15 cellular contexts compared by ENCODE assay signal in the genomic region with DNA sequence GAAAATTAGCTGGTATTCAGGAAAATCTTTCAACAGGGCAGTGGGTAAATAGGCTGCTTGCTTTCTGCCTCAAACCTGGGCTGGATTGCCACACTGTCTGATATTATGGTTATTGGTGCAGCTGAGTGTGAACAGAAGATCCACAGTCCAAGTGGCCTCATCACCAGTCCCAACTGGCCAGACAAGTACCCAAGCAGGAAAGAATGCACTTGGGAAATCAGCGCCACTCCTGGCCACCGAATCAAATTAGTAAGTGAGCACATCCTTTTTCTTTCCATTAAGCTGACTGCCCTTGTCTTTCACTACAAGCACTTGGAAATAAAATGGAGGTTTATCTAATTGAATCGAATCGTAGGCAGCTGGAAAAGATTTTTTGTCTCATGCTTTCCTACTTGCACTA.
DNase-seq lines count a peak whose midpoint lies in the region; ATAC-seq and TF ChIP-seq lines count a peak whose summit lies in the region.
"Had no signal": no experiment of that assay in that cellular context is flagged by ENCODE, and none has a peak within 500 bp of the region (broad histone marks: within the 10 kb centered on the region; RNA-seq: fewer than 3 reads in every experiment).

No MANE protein-coding gene starts in this region.

- H3K27me3 Mint-ChIP-seq in WTC11 (ENCODE audit: low read depth): no peaks in the 10 kb centered on the region; the same call in 1 of the 2 replicates
- H3K27me3 Mint-ChIP-seq: CD8-positive, alpha-beta memory T cell had no signal

- intact Hi-C loops in PC-3 (cut with micrococcal nuclease) (loop anchor here (5.0 to 10.0 kb wide), 2 partner anchors 35 to 423 kb away; no protein-coding TSS in a partner anchor), mucosa of descending colon (cut with DNase I, micrococcal nuclease) (no loop called here), breast epithelium (cut with DNase I; ENCODE audit: low total_unique reads) (no loop called here)

- DNase-seq in NCI-H1930 (lab: John Stamatoyannopoulos, UW) (peak; percentile 69 to 78), PC-3 (no peak), WTC11 (ENCODE audit: low spot score) (no peak), mucosa of descending colon (no peak), breast epithelium (ENCODE audit: low spot score in 2 of 2) (no peak), NCI-H510A treated with DMSO at 0.1 percent for 48 hours (lab: John Stamatoyannopoulos, UW) (no peak)
- DNase-seq: Caco-2; CD8-positive, alpha-beta memory T cell; DND-41; GDM1 had no signal

- 0 out of 2 replicates have a peak overlapping the region, but pooled peaks have one; percentile 15 for H3K4me2 ChIP-seq in PC-3 (ENCODE audit: low read length)
- H3K4me2 ChIP-seq: A549 had no signal

- H3K27ac ChIP-seq in PC-3 (ENCODE audit: low read length): no peak overlapping the region
- no peak overlapping the region for H3K27ac ChIP-seq in breast epithelium
- H3K27ac ChIP-seq: A549, HL-60 had no signal

- no peaks in the 10 kb centered on the region for H4K20me1 ChIP-seq in PC-3 (ENCODE audit: low read length)

- CTCF ChIA-PET in PC-3 (lab: Charles Lee): no interaction called here
- CTCF ChIA-PET in WTC11 (lab: Charles Lee): interaction anchor here (0.8 to 1.1 kb wide), 2 partner anchors 584 to 965 kb away, joined by 3 read pairs; a partner anchor contains a TSS

- H3K4me3 Mint-ChIP-seq in WTC11: no peak overlapping the region
- H3K4me3 Mint-ChIP-seq: CD14-positive monocyte; CD8-positive, alpha-beta memory T cell had no signal

- no TSS peak for BruUV-seq in PC-3 (replicated peaks; lab: Mats Ljungman, UMichigan)

- no peak for ATAC-seq in PC-3
- peak; percentile 34; the same call in 1 of the 2 replicates for ATAC-seq in WTC11
- no peak for ATAC-seq in mucosa of descending colon
- no peak for ATAC-seq in HG03469 (IDR thresholded peaks at IDR 0.05; ENCODE audit: unreplicated experiment)
- ATAC-seq: A549 had no signal

- no peaks in the 10 kb centered on the region for H3K79me2 ChIP-seq in PC-3 (ENCODE audit: low read length)

- H3K27me3 ChIP-seq in PC-3 (ENCODE audit: low read length) (no peaks in the 10 kb centered on the region), breast epithelium (no peaks in the 10 kb centered on the region)

- TF ChIP-seq POLR2A in breast epithelium (IDR thresholded peaks at IDR 0.05): no peak

- no peaks in the 10 kb centered on the region for H3K9me3 Mint-ChIP-seq in WTC11

- H3K36me3 Mint-ChIP-seq in WTC11: no peaks in the 10 kb centered on the region
- H3K36me3 Mint-ChIP-seq: CD14-positive monocyte; CD8-positive, alpha-beta memory T cell had no signal

- H3K27ac Mint-ChIP-seq in WTC11: no peak overlapping the region
- H3K27ac Mint-ChIP-seq: CD8-positive, alpha-beta memory T cell had no signal

- H3K36me3 ChIP-seq in PC-3 (ENCODE audit: low read depth, low read length) (no peaks in the 10 kb centered on the region), mucosa of descending colon (ENCODE audit: low read depth) (no peaks in the 10 kb centered on the region), breast epithelium (no peaks in the 10 kb centered on the region)
- H3K36me3 ChIP-seq: HAP-1 had no signal

- no peaks in the 10 kb centered on the region for H3K4me1 Mint-ChIP-seq in WTC11
- H3K4me1 Mint-ChIP-seq: CD14-positive monocyte; CD8-positive, alpha-beta memory T cell had no signal

- TF ChIP-seq CTCF in PC-3 (conservative IDR thresholded peaks at IDR 0.05; ENCODE audit: low read depth, low read length) (no peak), WTC11 (IDR thresholded peaks at IDR 0.05) (no peak), mucosa of descending colon (IDR thresholded peaks at IDR 0.05) (no peak), breast epithelium (IDR thresholded peaks at IDR 0.05) (no peak)

- no peaks in the 10 kb centered on the region for H3K9me3 ChIP-seq in PC-3 (ENCODE audit: low read length)
- no peaks in the 10 kb centered on the region for H3K9me3 ChIP-seq in mucosa of descending colon
- H3K9me3 ChIP-seq in breast epithelium: no peaks in the 10 kb centered on the region
- H3K9me3 ChIP-seq: A549, Caco-2, HAP-1 had no signal

- H3K4me3 ChIP-seq in PC-3 (ENCODE audit: low read length) (no peak overlapping the region), mucosa of descending colon (no peak overlapping the region), breast epithelium (no peak overlapping the region)
- H3K4me3 ChIP-seq: A549, HAP-1 had no signal

- no peaks in the 10 kb centered on the region for H3K9me2 ChIP-seq in PC-3 (replicated peaks; ENCODE audit: low read length)

- no peak overlapping the region for H3K9ac ChIP-seq in PC-3 (ENCODE audit: low read length)

- H2AFZ ChIP-seq in PC-3 (ENCODE audit: low read length): no peak overlapping the region

- no peaks in the 10 kb centered on the region for H3F3A ChIP-seq in PC-3 (ENCODE audit: low read length, unreplicated experiment)

- H3K4me1 ChIP-seq in PC-3 (ENCODE audit: insufficient read depth, low read length) (peaks cover 34% of the 10 kb centered on the region), mucosa of descending colon (ENCODE audit: low read depth) (no peaks in the 10 kb centered on the region), breast epithelium (no peaks in the 10 kb centered on the region)
- H3K4me1 ChIP-seq: A549, Caco-2 had no signal

- POLR2A ChIA-PET in PC-3 (lab: Charles Lee; ENCODE audit: unreplicated experiment): interaction anchor here (0.7 kb wide), 1 partner anchor 323 kb away, joined by 12 read pairs; no protein-coding TSS in a partner anchor
- POLR2A ChIA-PET in WTC11 (lab: Charles Lee): no interaction called here

TF ChIP-seq in WTC11, 78 proteins besides CTCF, POLR2A, EP300 and RAD21 (continues in another document):
- no peak for TF ChIP-seq SOX15 (CRISPR knock-in tag; IDR thresholded peaks at IDR 0.05)
- TF ChIP-seq, protein P1, sequence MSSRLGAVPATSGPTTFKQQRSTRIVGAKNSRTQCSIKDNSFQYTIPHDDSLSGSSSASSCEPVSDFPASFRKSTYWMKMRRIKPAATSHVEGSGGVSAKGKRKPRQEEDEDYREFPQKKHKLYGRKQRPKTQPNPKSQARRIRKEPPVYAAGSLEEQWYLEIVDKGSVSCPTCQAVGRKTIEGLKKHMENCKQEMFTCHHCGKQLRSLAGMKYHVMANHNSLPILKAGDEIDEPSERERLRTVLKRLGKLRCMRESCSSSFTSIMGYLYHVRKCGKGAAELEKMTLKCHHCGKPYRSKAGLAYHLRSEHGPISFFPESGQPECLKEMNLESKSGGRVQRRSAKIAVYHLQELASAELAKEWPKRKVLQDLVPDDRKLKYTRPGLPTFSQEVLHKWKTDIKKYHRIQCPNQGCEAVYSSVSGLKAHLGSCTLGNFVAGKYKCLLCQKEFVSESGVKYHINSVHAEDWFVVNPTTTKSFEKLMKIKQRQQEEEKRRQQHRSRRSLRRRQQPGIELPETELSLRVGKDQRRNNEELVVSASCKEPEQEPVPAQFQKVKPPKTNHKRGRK (CRISPR knock-in tag; IDR thresholded peaks at IDR 0.05; ENCODE audit: borderline replicate concordance): no peak
- TF ChIP-seq, protein P2, sequence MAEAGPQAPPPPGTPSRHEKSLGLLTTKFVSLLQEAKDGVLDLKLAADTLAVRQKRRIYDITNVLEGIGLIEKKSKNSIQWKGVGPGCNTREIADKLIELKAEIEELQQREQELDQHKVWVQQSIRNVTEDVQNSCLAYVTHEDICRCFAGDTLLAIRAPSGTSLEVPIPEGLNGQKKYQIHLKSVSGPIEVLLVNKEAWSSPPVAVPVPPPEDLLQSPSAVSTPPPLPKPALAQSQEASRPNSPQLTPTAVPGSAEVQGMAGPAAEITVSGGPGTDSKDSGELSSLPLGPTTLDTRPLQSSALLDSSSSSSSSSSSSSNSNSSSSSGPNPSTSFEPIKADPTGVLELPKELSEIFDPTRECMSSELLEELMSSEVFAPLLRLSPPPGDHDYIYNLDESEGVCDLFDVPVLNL (CRISPR knock-in tag; IDR thresholded peaks at IDR 0.05; ENCODE audit: borderline replicate concordance, low read depth): no peak
- TF ChIP-seq, protein P3, sequence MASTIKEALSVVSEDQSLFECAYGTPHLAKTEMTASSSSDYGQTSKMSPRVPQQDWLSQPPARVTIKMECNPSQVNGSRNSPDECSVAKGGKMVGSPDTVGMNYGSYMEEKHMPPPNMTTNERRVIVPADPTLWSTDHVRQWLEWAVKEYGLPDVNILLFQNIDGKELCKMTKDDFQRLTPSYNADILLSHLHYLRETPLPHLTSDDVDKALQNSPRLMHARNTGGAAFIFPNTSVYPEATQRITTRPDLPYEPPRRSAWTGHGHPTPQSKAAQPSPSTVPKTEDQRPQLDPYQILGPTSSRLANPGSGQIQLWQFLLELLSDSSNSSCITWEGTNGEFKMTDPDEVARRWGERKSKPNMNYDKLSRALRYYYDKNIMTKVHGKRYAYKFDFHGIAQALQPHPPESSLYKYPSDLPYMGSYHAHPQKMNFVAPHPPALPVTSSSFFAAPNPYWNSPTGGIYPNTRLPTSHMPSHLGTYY (CRISPR knock-in tag; IDR thresholded peaks at IDR 0.05): no peak
- TF ChIP-seq, protein P4, sequence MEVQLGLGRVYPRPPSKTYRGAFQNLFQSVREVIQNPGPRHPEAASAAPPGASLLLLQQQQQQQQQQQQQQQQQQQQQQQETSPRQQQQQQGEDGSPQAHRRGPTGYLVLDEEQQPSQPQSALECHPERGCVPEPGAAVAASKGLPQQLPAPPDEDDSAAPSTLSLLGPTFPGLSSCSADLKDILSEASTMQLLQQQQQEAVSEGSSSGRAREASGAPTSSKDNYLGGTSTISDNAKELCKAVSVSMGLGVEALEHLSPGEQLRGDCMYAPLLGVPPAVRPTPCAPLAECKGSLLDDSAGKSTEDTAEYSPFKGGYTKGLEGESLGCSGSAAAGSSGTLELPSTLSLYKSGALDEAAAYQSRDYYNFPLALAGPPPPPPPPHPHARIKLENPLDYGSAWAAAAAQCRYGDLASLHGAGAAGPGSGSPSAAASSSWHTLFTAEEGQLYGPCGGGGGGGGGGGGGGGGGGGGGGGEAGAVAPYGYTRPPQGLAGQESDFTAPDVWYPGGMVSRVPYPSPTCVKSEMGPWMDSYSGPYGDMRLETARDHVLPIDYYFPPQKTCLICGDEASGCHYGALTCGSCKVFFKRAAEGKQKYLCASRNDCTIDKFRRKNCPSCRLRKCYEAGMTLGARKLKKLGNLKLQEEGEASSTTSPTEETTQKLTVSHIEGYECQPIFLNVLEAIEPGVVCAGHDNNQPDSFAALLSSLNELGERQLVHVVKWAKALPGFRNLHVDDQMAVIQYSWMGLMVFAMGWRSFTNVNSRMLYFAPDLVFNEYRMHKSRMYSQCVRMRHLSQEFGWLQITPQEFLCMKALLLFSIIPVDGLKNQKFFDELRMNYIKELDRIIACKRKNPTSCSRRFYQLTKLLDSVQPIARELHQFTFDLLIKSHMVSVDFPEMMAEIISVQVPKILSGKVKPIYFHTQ (CRISPR knock-in tag; IDR thresholded peaks at IDR 0.05): no peak

Comparison
In these comparisons a context has a peak if more than half of its experiments do, and no peak if none do; other contexts are left out.
1. DNase-seq: peak in NCI-H1930 (2 of 2); none in PC-3 (single experiment), WTC11 (single experiment), mucosa of descending colon (0 of 3), breast epithelium (0 of 2) and NCI-H510A treated with DMSO at 0.1 percent for 48 hours (single experiment).